ENCODE assay signal across 1 cellular context in genomic region chr7:47539398-47540052, GRCh38.
TF ChIP-seq lines count a peak whose summit lies in the region.

No MANE protein-coding gene starts in this region.

TF ChIP-seq in HepG2, 621 proteins besides CTCF, POLR2A, EP300 and RAD21 (continued from another document and continues in another):
- TF ChIP-seq, protein P1, sequence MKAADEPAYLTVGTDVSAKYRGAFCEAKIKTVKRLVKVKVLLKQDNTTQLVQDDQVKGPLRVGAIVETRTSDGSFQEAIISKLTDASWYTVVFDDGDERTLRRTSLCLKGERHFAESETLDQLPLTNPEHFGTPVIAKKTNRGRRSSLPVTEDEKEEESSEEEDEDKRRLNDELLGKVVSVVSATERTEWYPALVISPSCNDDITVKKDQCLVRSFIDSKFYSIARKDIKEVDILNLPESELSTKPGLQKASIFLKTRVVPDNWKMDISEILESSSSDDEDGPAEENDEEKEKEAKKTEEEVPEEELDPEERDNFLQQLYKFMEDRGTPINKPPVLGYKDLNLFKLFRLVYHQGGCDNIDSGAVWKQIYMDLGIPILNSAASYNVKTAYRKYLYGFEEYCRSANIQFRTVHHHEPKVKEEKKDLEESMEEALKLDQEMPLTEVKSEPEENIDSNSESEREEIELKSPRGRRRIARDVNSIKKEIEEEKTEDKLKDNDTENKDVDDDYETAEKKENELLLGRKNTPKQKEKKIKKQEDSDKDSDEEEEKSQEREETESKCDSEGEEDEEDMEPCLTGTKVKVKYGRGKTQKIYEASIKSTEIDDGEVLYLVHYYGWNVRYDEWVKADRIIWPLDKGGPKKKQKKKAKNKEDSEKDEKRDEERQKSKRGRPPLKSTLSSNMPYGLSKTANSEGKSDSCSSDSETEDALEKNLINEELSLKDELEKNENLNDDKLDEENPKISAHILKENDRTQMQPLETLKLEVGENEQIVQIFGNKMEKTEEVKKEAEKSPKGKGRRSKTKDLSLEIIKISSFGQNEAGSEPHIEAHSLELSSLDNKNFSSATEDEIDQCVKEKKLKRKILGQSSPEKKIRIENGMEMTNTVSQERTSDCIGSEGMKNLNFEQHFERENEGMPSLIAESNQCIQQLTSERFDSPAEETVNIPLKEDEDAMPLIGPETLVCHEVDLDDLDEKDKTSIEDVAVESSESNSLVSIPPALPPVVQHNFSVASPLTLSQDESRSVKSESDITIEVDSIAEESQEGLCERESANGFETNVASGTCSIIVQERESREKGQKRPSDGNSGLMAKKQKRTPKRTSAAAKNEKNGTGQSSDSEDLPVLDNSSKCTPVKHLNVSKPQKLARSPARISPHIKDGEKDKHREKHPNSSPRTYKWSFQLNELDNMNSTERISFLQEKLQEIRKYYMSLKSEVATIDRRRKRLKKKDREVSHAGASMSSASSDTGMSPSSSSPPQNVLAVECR (CRISPR knock-in tag; IDR thresholded peaks at IDR 0.05; ENCODE audit: borderline replicate concordance) = peak; percentile 43
- TF ChIP-seq PATZ1 (CRISPR knock-in tag; IDR thresholded peaks at IDR 0.05) = peak; percentile 80
- no peak for TF ChIP-seq ZNF558 (CRISPR knock-in tag; IDR thresholded peaks at IDR 0.05; ENCODE audit: borderline replicate concordance)
- no peak for TF ChIP-seq YEATS4 (CRISPR knock-in tag; IDR thresholded peaks at IDR 0.05; ENCODE audit: borderline replicate concordance)
- no peak for TF ChIP-seq ZNF121 (CRISPR knock-in tag; IDR thresholded peaks at IDR 0.05)
- TF ChIP-seq PCBP1 (IDR thresholded peaks at IDR 0.05; ENCODE audit: borderline replicate concordance, low read depth, low read length) = no peak
- TF ChIP-seq RXRB (CRISPR knock-in tag; IDR thresholded peaks at IDR 0.05; ENCODE audit: borderline replicate concordance) = peak; percentile 78
- peak; percentile 29; the same call in 1 of the 2 replicates for TF ChIP-seq ETV5 (CRISPR knock-in tag; IDR thresholded peaks at IDR 0.05; ENCODE audit: borderline replicate concordance)
- TF ChIP-seq RFXANK (CRISPR knock-in tag; IDR thresholded peaks at IDR 0.05) = 0 out of 2 replicates have a peak, but pooled peaks have one; percentile 52
- peak; percentile 70 for TF ChIP-seq POLR2AphosphoS5 (IDR thresholded peaks at IDR 0.05; ENCODE audit: low read depth, low read length)
- TF ChIP-seq RFXAP (CRISPR knock-in tag; IDR thresholded peaks at IDR 0.05; ENCODE audit: borderline replicate concordance) = 0 out of 2 replicates have a peak, but pooled peaks have one; percentile 34
- no peak for TF ChIP-seq NCOA5 (CRISPR knock-in tag; IDR thresholded peaks at IDR 0.05)
- TF ChIP-seq SIN3B (IDR thresholded peaks at IDR 0.05; ENCODE audit: low read length) = no peak
- TF ChIP-seq PAX8 (CRISPR knock-in tag; IDR thresholded peaks at IDR 0.05; ENCODE audit: borderline replicate concordance) = no peak
- TF ChIP-seq USF2 (IDR thresholded peaks at IDR 0.05; ENCODE audit: low read depth, low read length) = no peak
- no peak for TF ChIP-seq USF2 (CRISPR knock-in tag; IDR thresholded peaks at IDR 0.05; ENCODE audit: borderline replicate concordance)
- peak; percentile 41 for TF ChIP-seq PPARG (CRISPR knock-in tag; conservative IDR thresholded peaks at IDR 0.05)
- TF ChIP-seq CREM (IDR thresholded peaks at IDR 0.05) = peak; percentile 44; the same call in 1 of the 2 replicates
- no peak for TF ChIP-seq CREM (CRISPR knock-in tag; IDR thresholded peaks at IDR 0.05)
- no peak for TF ChIP-seq ZNF790 (CRISPR knock-in tag; IDR thresholded peaks at IDR 0.05; ENCODE audit: borderline replicate concordance)
- no peak for TF ChIP-seq ZFP36L2 (CRISPR knock-in tag; IDR thresholded peaks at IDR 0.05)
- no peak for TF ChIP-seq ZNF335 (CRISPR knock-in tag; IDR thresholded peaks at IDR 0.05)
- TF ChIP-seq SOX5 (CRISPR knock-in tag; IDR thresholded peaks at IDR 0.05; ENCODE audit: borderline replicate concordance) = peak; percentile 63; the same call in 1 of the 2 replicates
- peak; percentile 31; the same call in 1 of the 2 replicates for TF ChIP-seq NFYB (CRISPR knock-in tag; IDR thresholded peaks at IDR 0.05)
- no peak for TF ChIP-seq KDM2A (CRISPR knock-in tag; IDR thresholded peaks at IDR 0.05; ENCODE audit: borderline replicate concordance, low read depth)
- TF ChIP-seq RARA (CRISPR knock-in tag; IDR thresholded peaks at IDR 0.05) = peak; percentile 91
- TF ChIP-seq GABPA (IDR thresholded peaks at IDR 0.05; ENCODE audit: low read depth, low read length) = no peak
- peak; percentile 21; the same call in 1 of the 2 replicates for TF ChIP-seq GABPA (CRISPR knock-in tag; IDR thresholded peaks at IDR 0.05; ENCODE audit: low read depth)
- no peak for TF ChIP-seq CCAR2 (optimal IDR thresholded peaks at IDR 0.05; ENCODE audit: low read depth, low read length)
- no peak for TF ChIP-seq ZSCAN25 (CRISPR knock-in tag; IDR thresholded peaks at IDR 0.05)
- TF ChIP-seq JARID2 (CRISPR knock-in tag; IDR thresholded peaks at IDR 0.05; ENCODE audit: insufficient replicate concordance) = no peak
- no peak for TF ChIP-seq GLI4 (CRISPR knock-in tag; IDR thresholded peaks at IDR 0.05; ENCODE audit: borderline replicate concordance)
- TF ChIP-seq ZNF343 (CRISPR knock-in tag; IDR thresholded peaks at IDR 0.05) = no peak
- 0 out of 2 replicates have a peak, but pooled peaks have one; percentile 33 for TF ChIP-seq SIX1 (CRISPR knock-in tag; IDR thresholded peaks at IDR 0.05; ENCODE audit: borderline replicate concordance)
- TF ChIP-seq ZNF382 (CRISPR knock-in tag; IDR thresholded peaks at IDR 0.05; ENCODE audit: borderline replicate concordance) = no peak
- TF ChIP-seq NFATC3 (CRISPR knock-in tag; IDR thresholded peaks at IDR 0.05) = no peak
- TF ChIP-seq FOXP1 (IDR thresholded peaks at IDR 0.05) = no peak
- TF ChIP-seq FOXP1 (CRISPR knock-in tag; IDR thresholded peaks at IDR 0.05) = peak; percentile 71
- TF ChIP-seq ATM (IDR thresholded peaks at IDR 0.05; ENCODE audit: borderline replicate concordance) = no peak
- no peak for TF ChIP-seq MAFG (CRISPR knock-in tag; IDR thresholded peaks at IDR 0.05)
- 0 out of 2 replicates have a peak, but pooled peaks have one; percentile 28 for TF ChIP-seq ZNF772 (CRISPR knock-in tag; IDR thresholded peaks at IDR 0.05)
- peak; percentile 30; the same call in 1 of the 3 replicates for TF ChIP-seq MXI1 (IDR thresholded peaks at IDR 0.05; ENCODE audit: borderline replicate concordance, low read depth, low read length)
- no peak for TF ChIP-seq ZNF235 (CRISPR knock-in tag; IDR thresholded peaks at IDR 0.05; ENCODE audit: borderline replicate concordance)
- TF ChIP-seq ZNF496 (CRISPR knock-in tag; IDR thresholded peaks at IDR 0.05; ENCODE audit: insufficient replicate concordance) = no peak
- no peak for TF ChIP-seq ZNF3 (CRISPR knock-in tag; IDR thresholded peaks at IDR 0.05)
- TF ChIP-seq, protein P2, sequence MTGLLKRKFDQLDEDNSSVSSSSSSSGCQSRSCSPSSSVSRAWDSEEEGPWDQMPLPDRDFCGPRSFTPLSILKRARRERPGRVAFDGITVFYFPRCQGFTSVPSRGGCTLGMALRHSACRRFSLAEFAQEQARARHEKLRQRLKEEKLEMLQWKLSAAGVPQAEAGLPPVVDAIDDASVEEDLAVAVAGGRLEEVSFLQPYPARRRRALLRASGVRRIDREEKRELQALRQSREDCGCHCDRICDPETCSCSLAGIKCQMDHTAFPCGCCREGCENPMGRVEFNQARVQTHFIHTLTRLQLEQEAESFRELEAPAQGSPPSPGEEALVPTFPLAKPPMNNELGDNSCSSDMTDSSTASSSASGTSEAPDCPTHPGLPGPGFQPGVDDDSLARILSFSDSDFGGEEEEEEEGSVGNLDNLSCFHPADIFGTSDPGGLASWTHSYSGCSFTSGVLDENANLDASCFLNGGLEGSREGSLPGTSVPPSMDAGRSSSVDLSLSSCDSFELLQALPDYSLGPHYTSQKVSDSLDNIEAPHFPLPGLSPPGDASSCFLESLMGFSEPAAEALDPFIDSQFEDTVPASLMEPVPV (CRISPR knock-in tag; IDR thresholded peaks at IDR 0.05) = 0 out of 2 replicates have a peak, but pooled peaks have one; percentile 32
- TF ChIP-seq, protein P3, sequence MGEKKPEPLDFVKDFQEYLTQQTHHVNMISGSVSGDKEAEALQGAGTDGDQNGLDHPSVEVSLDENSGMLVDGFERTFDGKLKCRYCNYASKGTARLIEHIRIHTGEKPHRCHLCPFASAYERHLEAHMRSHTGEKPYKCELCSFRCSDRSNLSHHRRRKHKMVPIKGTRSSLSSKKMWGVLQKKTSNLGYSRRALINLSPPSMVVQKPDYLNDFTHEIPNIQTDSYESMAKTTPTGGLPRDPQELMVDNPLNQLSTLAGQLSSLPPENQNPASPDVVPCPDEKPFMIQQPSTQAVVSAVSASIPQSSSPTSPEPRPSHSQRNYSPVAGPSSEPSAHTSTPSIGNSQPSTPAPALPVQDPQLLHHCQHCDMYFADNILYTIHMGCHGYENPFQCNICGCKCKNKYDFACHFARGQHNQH (CRISPR knock-in tag; IDR thresholded peaks at IDR 0.05) = peak; percentile 17; the same call in 1 of the 2 replicates
- TF ChIP-seq ZNF619 (CRISPR knock-in tag; IDR thresholded peaks at IDR 0.05) = no peak
- peak; percentile 39; the same call in 1 of the 2 replicates for TF ChIP-seq ERF (CRISPR knock-in tag; IDR thresholded peaks at IDR 0.05)
- no peak for TF ChIP-seq BRD4 (CRISPR knock-in tag; IDR thresholded peaks at IDR 0.05)
- TF ChIP-seq SALL1 (CRISPR knock-in tag; IDR thresholded peaks at IDR 0.05) = peak; percentile 38
- TF ChIP-seq TOE1 (CRISPR knock-in tag; IDR thresholded peaks at IDR 0.05) = no peak
- peak; percentile 20; the same call in 1 of the 2 replicates for TF ChIP-seq NR2F2 (IDR thresholded peaks at IDR 0.05; ENCODE audit: borderline replicate concordance, low read depth)
- TF ChIP-seq HBP1 (CRISPR knock-in tag; IDR thresholded peaks at IDR 0.05; ENCODE audit: low read depth) = no peak
- TF ChIP-seq CCDC6 (CRISPR knock-in tag; IDR thresholded peaks at IDR 0.05) = peak; percentile 42; the same call in 1 of the 2 replicates
- no peak for TF ChIP-seq ZNF350 (CRISPR knock-in tag; IDR thresholded peaks at IDR 0.05; ENCODE audit: borderline replicate concordance, low read depth)
- TF ChIP-seq, protein P4, sequence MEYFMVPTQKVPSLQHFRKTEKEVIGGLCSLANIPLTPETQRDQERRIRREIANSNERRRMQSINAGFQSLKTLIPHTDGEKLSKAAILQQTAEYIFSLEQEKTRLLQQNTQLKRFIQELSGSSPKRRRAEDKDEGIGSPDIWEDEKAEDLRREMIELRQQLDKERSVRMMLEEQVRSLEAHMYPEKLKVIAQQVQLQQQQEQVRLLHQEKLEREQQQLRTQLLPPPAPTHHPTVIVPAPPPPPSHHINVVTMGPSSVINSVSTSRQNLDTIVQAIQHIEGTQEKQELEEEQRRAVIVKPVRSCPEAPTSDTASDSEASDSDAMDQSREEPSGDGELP (IDR thresholded peaks at IDR 0.05; ENCODE audit: borderline replicate concordance, low read depth) = 0 out of 2 replicates have a peak, but pooled peaks have one; percentile 15
